In the genomic region with DNA sequence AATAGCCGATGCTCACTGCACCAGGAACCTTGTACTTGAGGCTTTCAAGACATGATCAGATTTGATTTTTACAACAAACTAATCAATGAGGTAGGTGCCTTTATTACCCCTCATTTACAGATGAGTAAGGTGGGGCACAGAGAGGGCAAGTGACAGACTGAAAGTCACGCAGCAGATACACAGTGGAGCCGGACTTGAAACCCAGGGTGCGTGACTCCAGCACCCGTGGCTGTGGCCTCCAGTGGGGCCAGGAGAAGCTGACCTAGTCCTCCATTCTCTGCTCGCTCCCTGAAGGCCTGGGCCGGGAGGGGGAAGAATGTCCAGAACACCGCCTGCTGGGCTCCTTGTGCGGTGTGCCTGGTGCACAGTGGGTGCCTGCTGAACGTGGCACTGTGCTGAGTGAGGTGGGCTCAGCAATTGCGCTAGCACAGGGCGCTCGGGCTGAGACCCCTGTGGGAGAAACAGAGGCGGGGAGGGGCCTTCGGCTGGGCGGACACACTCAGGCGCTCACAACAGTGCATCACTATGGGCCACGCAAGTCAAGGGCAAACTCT, we compare ENCODE assay signal across 20 cellular contexts.
A peak's percentile ranks its signal among the peaks of the same experiment; 100 is the strongest.
DNase-seq lines count a peak whose midpoint lies in the region; ATAC-seq and TF ChIP-seq lines count a peak whose summit lies in the region.
"Had no signal": no experiment of that assay in that cellular context is flagged by ENCODE, and none has a peak within 500 bp of the region (broad histone marks: within the 10 kb centered on the region; RNA-seq: fewer than 3 reads in every experiment).

No MANE protein-coding gene starts in this region.

- peaks cover 0 to 74% (median 47%) of the 10 kb centered on the region in 12 donors for H3K4me1 ChIP-seq in heart left ventricle
- peaks cover 41 to 75% (median 46%) of the 10 kb centered on the region in 3 donors for H3K4me1 ChIP-seq in esophagus squamous epithelium
- peaks cover 29% of the 10 kb centered on the region for H3K4me1 ChIP-seq in prostate gland (replicated peaks)
- peaks cover 50% of the 10 kb centered on the region for H3K4me1 ChIP-seq in suprapubic skin
- H3K4me1 ChIP-seq: HAP-1 had no signal

- H3K27ac ChIP-seq in heart left ventricle (peak overlapping the region in 9 of 12 donors; percentile 6 to 83 (median 53)), esophagus squamous epithelium (peak overlapping the region in 3 of 4 donors; percentile 56 to 69 (median 68)), prostate gland (peak overlapping the region; percentile 53 to 65), suprapubic skin (no peak overlapping the region)
- H3K27ac ChIP-seq: PC-9, SJCRH30 had no signal

- WGBS in heart left ventricle, 4 donors, result 84 to 91% (median 90%) methylated on average over 18 of the region's 18 CpGs
- WGBS in esophagus squamous epithelium, 2 donors, result 60 to 76% methylated on average over 4 to 5 of the region's 18 CpGs
- WGBS in prostate gland, result 87% methylated on average over 18 of the region's 18 CpGs
- WGBS in suprapubic skin, result 84% methylated on average over 11 of the region's 18 CpGs

- no peak for TF ChIP-seq EP300 in suprapubic skin (IDR thresholded peaks at IDR 0.05)

- TF ChIP-seq CTCF in heart left ventricle (IDR thresholded peaks at IDR 0.05), result no peak
- TF ChIP-seq CTCF in esophagus squamous epithelium (IDR thresholded peaks at IDR 0.05), result no peak
- TF ChIP-seq CTCF in prostate gland (IDR thresholded peaks at IDR 0.05), result no peak
- TF ChIP-seq CTCF in suprapubic skin (IDR thresholded peaks at IDR 0.05), result no peak

- no peak for TF ChIP-seq POLR2A in heart left ventricle (IDR thresholded peaks at IDR 0.05)
- no peak for TF ChIP-seq POLR2A in esophagus squamous epithelium (IDR thresholded peaks at IDR 0.05)
- no peak for TF ChIP-seq POLR2A in prostate gland (IDR thresholded peaks at IDR 0.05)
- TF ChIP-seq POLR2A in suprapubic skin (IDR thresholded peaks at IDR 0.05), result no peak

- H3K4me3 ChIP-seq in heart left ventricle (no peak overlapping the region), esophagus squamous epithelium (no peak overlapping the region), prostate gland (no peak overlapping the region), suprapubic skin (no peak overlapping the region)
- H3K4me3 ChIP-seq: HAP-1, PC-9 had no signal

- intact Hi-C loops in heart left ventricle (cut with DNase I), result loop anchor here in 4 of 10 donors (5.0 to 10.0 kb wide), 3 partner anchors 115 to 125 kb away; partner anchors contain the start of gene CALM1 (in 2 of the 4)
- intact Hi-C loops in left ventricle myocardium superior (cut with micrococcal nuclease), result no loop called here
- intact Hi-C loops in esophagus squamous epithelium (cut with DNase I), result no loop called here
- intact Hi-C loops in prostate gland (cut with DNase I), result loop anchor here (2.0 to 5.0 kb wide), 2 partner anchors 125 to 175 kb away; partner anchors contain the start of gene CALM1

- peak in 1 of 4 donors; percentile 1 for ATAC-seq in heart left ventricle
- no peak for ATAC-seq in left ventricle myocardium superior
- ATAC-seq in GM21367 (IDR thresholded peaks at IDR 0.05; ENCODE audit: unreplicated experiment), result no peak
- ATAC-seq in HG03520 (IDR thresholded peaks at IDR 0.05; ENCODE audit: unreplicated experiment), result no peak
- no peak for ATAC-seq in stimulated activated naive CD8-positive, alpha-beta T cell treated with anti-CD3 and anti-CD28 coated beads, Interleukin-15, Interleukin-2, amounts not matched to agents 100 U/mL and 50 U/mL, for 24 hours
- ATAC-seq: naive thymus-derived CD4-positive, alpha-beta T cell; T-helper 17 cell had no signal

- DNase-seq in heart left ventricle, result peak in 2 of 5 donors; percentile 21 to 26
- no peak for DNase-seq in left ventricle myocardium superior
- no peak for DNase-seq in esophagus squamous epithelium (lab: John Stamatoyannopoulos, UW)
- DNase-seq in prostate gland (ENCODE audit: low spot score), result no peak
- DNase-seq in suprapubic skin (ENCODE audit: low spot score in 2 of 2), result no peak
- no peak for DNase-seq in stimulated activated naive CD8-positive, alpha-beta T cell treated with anti-CD3 and anti-CD28 coated beads, Interleukin-15, Interleukin-2, amounts not matched to agents 100 U/mL and 50 U/mL, for 24 hours
- DNase-seq: activated CD4-positive, alpha-beta T cell treated with anti-CD3 and anti-CD28 coated beads, Interleukin-2, amount 50 U/mL, for 4 hours; activated naive CD4-positive, alpha-beta T cell; GDM1; islet precursor cell; mesenchymal stem cell; MM.1S; naive thymus-derived CD4-positive, alpha-beta T cell; T-helper 17 cell; trophoblast cell had no signal

- peaks cover 0 to 7% (median 0%) of the 10 kb centered on the region in 12 donors for H3K9me3 ChIP-seq in heart left ventricle
- peaks cover 0 to 5% (median 0%) of the 10 kb centered on the region in 3 donors for H3K9me3 ChIP-seq in esophagus squamous epithelium
- no peaks in the 10 kb centered on the region for H3K9me3 ChIP-seq in prostate gland
- no peaks in the 10 kb centered on the region for H3K9me3 ChIP-seq in suprapubic skin

- H3K27me3 ChIP-seq in heart left ventricle (no peaks in the 10 kb centered on the region), esophagus squamous epithelium (no peaks in the 10 kb centered on the region), prostate gland (replicated peaks; ENCODE audit: insufficient read depth) (no peaks in the 10 kb centered on the region), suprapubic skin (no peaks in the 10 kb centered on the region)
- H3K27me3 ChIP-seq: SJCRH30 had no signal

- H3K36me3 ChIP-seq in heart left ventricle (no peaks in the 10 kb centered on the region), esophagus squamous epithelium (no peaks in the 10 kb centered on the region), prostate gland (no peaks in the 10 kb centered on the region), suprapubic skin (no peaks in the 10 kb centered on the region)
- H3K36me3 ChIP-seq: HAP-1, SJCRH30 had no signal
